17 cellular contexts compared by ENCODE assay signal in genomic region chr12:47205532-47206449, GRCh38.
DNase-seq lines count a peak whose midpoint lies in the region; ATAC-seq and TF ChIP-seq lines count a peak whose summit lies in the region.
"Had no signal": no experiment of that assay in that cellular context is flagged by ENCODE, and none has a peak within 500 bp of the region (broad histone marks: within the 10 kb centered on the region; RNA-seq: fewer than 3 reads in every experiment).

No MANE protein-coding gene starts in this region.

- TF ChIP-seq CTCF in NB4 (IDR thresholded peaks at IDR 0.05; ENCODE audit: low read depth, low read length) (no peak), neural progenitor cell (IDR thresholded peaks at IDR 0.05) (no peak), HFFc6 (IDR thresholded peaks at IDR 0.05) (no peak), Caco-2 (IDR thresholded peaks at IDR 0.05; ENCODE audit: insufficient read depth in 1 of 2, low read depth in 1 of 2, low read length in 1 of 2, severe bottlenecking in 1 of 2, unreplicated experiment in 1 of 2) (no peak)

- TF ChIP-seq POLR2A in NB4 (IDR thresholded peaks at IDR 0.05; ENCODE audit: extremely low read depth, insufficient read length), result no peak

- no peak for ATAC-seq in HG03196 (IDR thresholded peaks at IDR 0.05; ENCODE audit: unreplicated experiment)
- ATAC-seq: body of pancreas had no signal

- intact Hi-C loops in Caco-2 (cut with micrococcal nuclease; ENCODE audit: unreplicated experiment), result no loop called here

- H3K27ac Mint-ChIP-seq in T-helper 1 cell treated with Interleukin-12 subunit alpha and Interleukin-12 subunit beta and Interleukin-4 antibody, amounts not matched to agents 30 μg/mL and 1 μg/mL, for 36 hours, result peak overlapping the region; percentile 86
- H3K27ac Mint-ChIP-seq in activated naive CD8-positive, alpha-beta T cell treated with anti-CD3 and anti-CD28 coated beads for 36 hours, result peak overlapping the region; percentile 100
- H3K27ac Mint-ChIP-seq in neural progenitor cell (no peak overlapping the region), HFFc6 (no peak overlapping the region), Caco-2 (ENCODE audit: unreplicated experiment) (no peak overlapping the region)

- H3K4me3 ChIP-seq in NB4 (ENCODE audit: low read depth, low read length) (no peak overlapping the region), neural progenitor cell (no peak overlapping the region), Caco-2 (ENCODE audit: low read depth, low read length) (no peak overlapping the region)
- H3K4me3 ChIP-seq: body of pancreas, sigmoid colon, stomach had no signal

- H3K9me3 ChIP-seq in neural progenitor cell (ENCODE audit: low read depth), result no peaks in the 10 kb centered on the region
- H3K9me3 ChIP-seq in Caco-2, result peaks cover 6% of the 10 kb centered on the region; the same call in 1 of the 2 replicates
- H3K9me3 ChIP-seq: body of pancreas, sigmoid colon, stomach had no signal

- H3K27me3 Mint-ChIP-seq in T-helper 1 cell treated with Interleukin-12 subunit alpha and Interleukin-12 subunit beta and Interleukin-4 antibody, amounts not matched to agents 30 μg/mL and 1 μg/mL, for 36 hours (ENCODE audit: low read depth), result no peaks in the 10 kb centered on the region
- H3K27me3 Mint-ChIP-seq in activated naive CD8-positive, alpha-beta T cell treated with anti-CD3 and anti-CD28 coated beads for 36 hours, result no peaks in the 10 kb centered on the region
- H3K27me3 Mint-ChIP-seq in neural progenitor cell (ENCODE audit: insufficient read depth, low read depth) (no peaks in the 10 kb centered on the region), HFFc6 (ENCODE audit: insufficient read depth) (peaks cover 1% of the 10 kb centered on the region), Caco-2 (ENCODE audit: insufficient read depth, unreplicated experiment) (no peaks in the 10 kb centered on the region)

- DNase-seq in T-helper 1 cell (no peak), NB4 (ENCODE audit: low read depth) (peak; percentile 62), neural progenitor cell (ENCODE audit: low spot score) (no peak), HFFc6 (no peak), Caco-2 (no peak)
- no peak for DNase-seq in activated naive CD8-positive, alpha-beta T cell treated with anti-CD3 and anti-CD28 coated beads for 36 hours
- DNase-seq: 8988T; body of pancreas; effector CD8-positive, alpha-beta T cell; GF-D8; NCI-H187; NCI-H524; sigmoid colon; stomach had no signal

- peaks cover 48% of the 10 kb centered on the region for H3K4me1 Mint-ChIP-seq in T-helper 1 cell treated with Interleukin-12 subunit alpha and Interleukin-12 subunit beta and Interleukin-4 antibody, amounts not matched to agents 30 μg/mL and 1 μg/mL, for 36 hours (ENCODE audit: low read depth)
- H3K4me1 Mint-ChIP-seq in activated naive CD8-positive, alpha-beta T cell treated with anti-CD3 and anti-CD28 coated beads for 36 hours, result peaks cover 69% of the 10 kb centered on the region
- H3K4me1 Mint-ChIP-seq in neural progenitor cell (peaks cover 7% of the 10 kb centered on the region), HFFc6 (ENCODE audit: low read depth) (peaks cover 24% of the 10 kb centered on the region), Caco-2 (ENCODE audit: low read depth, unreplicated experiment) (no peaks in the 10 kb centered on the region)
- H3K4me1 Mint-ChIP-seq: neural crest cell had no signal

- no peaks in the 10 kb centered on the region for H3K4me1 ChIP-seq in neural progenitor cell
- peaks cover 10% of the 10 kb centered on the region for H3K4me1 ChIP-seq in Caco-2
- H3K4me1 ChIP-seq: sigmoid colon had no signal

- no peaks in the 10 kb centered on the region for H3K9me3 Mint-ChIP-seq in T-helper 1 cell treated with Interleukin-12 subunit alpha and Interleukin-12 subunit beta and Interleukin-4 antibody, amounts not matched to agents 30 μg/mL and 1 μg/mL, for 36 hours
- peaks cover 3% of the 10 kb centered on the region for H3K9me3 Mint-ChIP-seq in activated naive CD8-positive, alpha-beta T cell treated with anti-CD3 and anti-CD28 coated beads for 36 hours
- H3K9me3 Mint-ChIP-seq in neural progenitor cell, result peaks cover 2% of the 10 kb centered on the region
- no peaks in the 10 kb centered on the region for H3K9me3 Mint-ChIP-seq in HFFc6
- H3K9me3 Mint-ChIP-seq in Caco-2 (ENCODE audit: unreplicated experiment), result peaks cover 24% of the 10 kb centered on the region
- H3K9me3 Mint-ChIP-seq: neural crest cell had no signal

- no peak overlapping the region for H3K9ac ChIP-seq in neural progenitor cell

- H2AFZ ChIP-seq in neural progenitor cell (replicated peaks), result peak overlapping the region; percentile 82

- H3K4me3 Mint-ChIP-seq in T-helper 1 cell treated with Interleukin-12 subunit alpha and Interleukin-12 subunit beta and Interleukin-4 antibody, amounts not matched to agents 30 μg/mL and 1 μg/mL, for 36 hours, result peak overlapping the region; percentile 65
- peak overlapping the region; percentile 100 for H3K4me3 Mint-ChIP-seq in activated naive CD8-positive, alpha-beta T cell treated with anti-CD3 and anti-CD28 coated beads for 36 hours
- H3K4me3 Mint-ChIP-seq in neural progenitor cell (no peak overlapping the region), HFFc6 (no peak overlapping the region), Caco-2 (ENCODE audit: unreplicated experiment) (no peak overlapping the region)
- H3K4me3 Mint-ChIP-seq: neural crest cell had no signal

- no peak overlapping the region for H3K4me2 ChIP-seq in neural progenitor cell

- H3K79me2 ChIP-seq in neural progenitor cell (ENCODE audit: low read depth), result no peaks in the 10 kb centered on the region

- H3K36me3 ChIP-seq in neural progenitor cell, result no peaks in the 10 kb centered on the region
- H3K36me3 ChIP-seq in Caco-2 (ENCODE audit: control insufficient read depth, insufficient read depth, low read length), result no peaks in the 10 kb centered on the region
- H3K36me3 ChIP-seq: stomach had no signal

- no peak overlapping the region for H3K27ac ChIP-seq in neural progenitor cell
- H3K27ac ChIP-seq: body of pancreas, sigmoid colon had no signal

- CTCF ChIA-PET in Caco-2 (lab: Charles Lee), result no interaction called here

- no TSS peak for BruUV-seq in Caco-2 (replicated peaks; lab: Mats Ljungman, UMichigan)

- peaks cover 42% of the 10 kb centered on the region for H3K36me3 Mint-ChIP-seq in T-helper 1 cell treated with Interleukin-12 subunit alpha and Interleukin-12 subunit beta and Interleukin-4 antibody, amounts not matched to agents 30 μg/mL and 1 μg/mL, for 36 hours (ENCODE audit: low read depth)
- peaks cover 73% of the 10 kb centered on the region for H3K36me3 Mint-ChIP-seq in activated naive CD8-positive, alpha-beta T cell treated with anti-CD3 and anti-CD28 coated beads for 36 hours
- H3K36me3 Mint-ChIP-seq in neural progenitor cell, result no peaks in the 10 kb centered on the region
- H3K36me3 Mint-ChIP-seq in HFFc6 (ENCODE audit: low read depth), result no peaks in the 10 kb centered on the region
- H3K36me3 Mint-ChIP-seq in Caco-2 (ENCODE audit: insufficient read depth, unreplicated experiment), result no peaks in the 10 kb centered on the region

- no peaks in the 10 kb centered on the region for H3K27me3 ChIP-seq in neural progenitor cell
- no peaks in the 10 kb centered on the region for H3K27me3 ChIP-seq in Caco-2 (replicated peaks; ENCODE audit: control insufficient read depth, insufficient read depth, low read length)
- H3K27me3 ChIP-seq: body of pancreas, sigmoid colon, stomach had no signal

- POLR2A ChIA-PET in Caco-2 (lab: Charles Lee), result no interaction called here

- H4K20me1 ChIP-seq in neural progenitor cell (ENCODE audit: low read depth), result no peaks in the 10 kb centered on the region

- H3F3A ChIP-seq in neural progenitor cell (ENCODE audit: low read depth), result no peaks in the 10 kb centered on the region

Comparison
In these comparisons a context has a peak if more than half of its experiments do, and no peak if none do; other contexts are left out.
1. H3K27ac Mint-ChIP-seq: peak in T-helper 1 cell treated with Interleukin-12 subunit alpha and Interleukin-12 subunit beta and Interleukin-4 antibody, amounts not matched to agents 30 μg/mL and 1 μg/mL, for 36 hours (single experiment) and activated naive CD8-positive, alpha-beta T cell treated with anti-CD3 and anti-CD28 coated beads for 36 hours (single experiment); none in neural progenitor cell (single experiment), HFFc6 (single experiment) and Caco-2 (single experiment).
2. H3K4me3 Mint-ChIP-seq: peak in T-helper 1 cell treated with Interleukin-12 subunit alpha and Interleukin-12 subunit beta and Interleukin-4 antibody, amounts not matched to agents 30 μg/mL and 1 μg/mL, for 36 hours (single experiment) and activated naive CD8-positive, alpha-beta T cell treated with anti-CD3 and anti-CD28 coated beads for 36 hours (single experiment); none in neural progenitor cell (single experiment), HFFc6 (single experiment) and Caco-2 (single experiment).